10 cellular contexts compared by ENCODE assay signal in genomic region chr7:148622887-148623585, GRCh38. TPM values are rescaled to one million over a fixed set of nuclear protein-coding genes. Genes with fewer than 3 reads are reported as not detected.
A peak's percentile ranks its signal among the peaks of the same experiment; 100 is the strongest.
DNase-seq lines count a peak whose midpoint lies in the region; ATAC-seq and TF ChIP-seq lines count a peak whose summit lies in the region.
"Had no signal": no experiment of that assay in that cellular context is flagged by ENCODE, and none has a peak within 500 bp of the region (broad histone marks: within the 10 kb centered on the region; RNA-seq: fewer than 3 reads in every experiment).

No MANE protein-coding gene starts in this region.

- ATAC-seq in HG02571 (IDR thresholded peaks at IDR 0.05; ENCODE audit: unreplicated experiment) (no peak), natural killer cell (no peak)
- ATAC-seq in activated T-helper 17 cell treated with anti-CD3 and anti-CD28 coated beads, Interleukin-2, amount 50 U/mL, for 72 hours (replicated peaks), result no peak

- no peak overlapping the region for H3K4me3 Mint-ChIP-seq in activated T-helper 17 cell treated with anti-CD3 and anti-CD28 coated beads, Interleukin-2, amount 50 U/mL, for 72 hours
- no peak overlapping the region for H3K4me3 Mint-ChIP-seq in natural killer cell
- H3K4me3 Mint-ChIP-seq: CD4-positive, alpha-beta T cell had no signal

- no peak overlapping the region for H3K27ac Mint-ChIP-seq in activated T-helper 17 cell treated with anti-CD3 and anti-CD28 coated beads, Interleukin-2, amount 50 U/mL, for 72 hours
- no peak overlapping the region for H3K27ac Mint-ChIP-seq in natural killer cell
- H3K27ac Mint-ChIP-seq: CD4-positive, alpha-beta T cell had no signal

- H3K4me1 Mint-ChIP-seq in activated T-helper 17 cell treated with anti-CD3 and anti-CD28 coated beads, Interleukin-2, amount 50 U/mL, for 72 hours, result peaks cover 28% of the 10 kb centered on the region
- H3K4me1 Mint-ChIP-seq in natural killer cell, result peaks cover 11 to 22% of the 10 kb centered on the region in 2 donors

- no peaks in the 10 kb centered on the region for H3K9me3 Mint-ChIP-seq in activated T-helper 17 cell treated with anti-CD3 and anti-CD28 coated beads, Interleukin-2, amount 50 U/mL, for 72 hours
- no peaks in the 10 kb centered on the region for H3K9me3 Mint-ChIP-seq in natural killer cell
- H3K9me3 Mint-ChIP-seq: CD4-positive, alpha-beta T cell had no signal

- no peaks in the 10 kb centered on the region for H3K36me3 Mint-ChIP-seq in activated T-helper 17 cell treated with anti-CD3 and anti-CD28 coated beads, Interleukin-2, amount 50 U/mL, for 72 hours (ENCODE audit: low read depth)
- no peaks in the 10 kb centered on the region for H3K36me3 Mint-ChIP-seq in natural killer cell

- DNase-seq in DMS 273 treated with DMSO at 0.1 percent for 48 hours (lab: John Stamatoyannopoulos, UW) (peak; percentile 91), NCI-H1694 (lab: John Stamatoyannopoulos, UW) (peak; percentile 97), SIG-M5 (lab: John Stamatoyannopoulos, UW) (peak; percentile 61), islet precursor cell (peak; percentile 85), natural killer cell (no peak)
- no peak for DNase-seq in effector CD8-positive, alpha-beta T cell (lab: John Stamatoyannopoulos, UW)
- DNase-seq: CD4-positive, alpha-beta T cell had no signal

- no peak for TF ChIP-seq CTCF in natural killer cell (IDR thresholded peaks at IDR 0.05)

- intact Hi-C loops in natural killer cell (cut with micrococcal nuclease), result loop anchor here (10.0 kb wide), 1 partner anchor 72 kb away; the partner anchor contains the start of gene CUL1

- H3K27me3 Mint-ChIP-seq in activated T-helper 17 cell treated with anti-CD3 and anti-CD28 coated beads, Interleukin-2, amount 50 U/mL, for 72 hours, result peaks cover 18% of the 10 kb centered on the region
- peaks cover 53 to 57% of the 10 kb centered on the region in 2 donors for H3K27me3 Mint-ChIP-seq in natural killer cell (ENCODE audit: low read depth in 2 of 2)

RNA-seq across cellular contexts. Expression of gene C7orf33, which starts 32.5 kb away (rescaled TPM):
- not detected for total RNA-seq in activated T-helper 17 cell treated with anti-CD3 and anti-CD28 coated beads, Interleukin-2, amount 50 U/mL, for 72 hours
- not detected for total RNA-seq in natural killer cell
- total RNA-seq: CD4-positive, alpha-beta T cell; PC-3 had no signal

Comparison
In these comparisons a context has a peak if more than half of its experiments do, and no peak if none do; other contexts are left out.
1. DNase-seq: peak in DMS 273 treated with DMSO at 0.1 percent for 48 hours (single experiment), NCI-H1694 (single experiment), SIG-M5 (single experiment) and islet precursor cell (single experiment); none in effector CD8-positive, alpha-beta T cell (single experiment) and natural killer cell (single experiment).